In genomic region chr15:76991048-76991447, GRCh38 we compare ENCODE assay signal across 25 cellular contexts. TPM values are rescaled to one million over a fixed set of nuclear protein-coding genes. Genes with fewer than 3 reads are reported as not detected.
DNase-seq lines count a peak whose midpoint lies in the region; ATAC-seq, FAIRE-seq and TF ChIP-seq lines count a peak whose summit lies in the region.
"Had no signal": no experiment of that assay in that cellular context is flagged by ENCODE, and none has a peak within 500 bp of the region (broad histone marks: within the 10 kb centered on the region; RNA-seq: fewer than 3 reads in every experiment).

No MANE protein-coding gene starts in this region.

- no peak for FAIRE-seq in pancreas (lab: Jason Lieb, UNC)
- FAIRE-seq: frontal cortex, islet of Langerhans had no signal

- H3K36me3 Mint-ChIP-seq in natural killer cell treated with Interleukin-12 subunit alpha and Interleukin-12 subunit beta and Interleukin-15 and Interleukin-18, amount 100 ng/mL, for 72 hours: no peaks in the 10 kb centered on the region

- H3K4me3 ChIP-seq in BLaER1 treated with 17β-estradiol and CSF1 and Interleukin-3, amounts not matched to agents 10 nM and 100 nM: peak overlapping the region in 2 of 10 experiments; percentile 11 to 22; a peak in 3 of 20 replicates
- no peak overlapping the region for H3K4me3 ChIP-seq in HL-60 (replicated peaks; ENCODE audit: insufficient read depth, low read length)
- H3K4me3 ChIP-seq in pancreas: no peak overlapping the region

- TF ChIP-seq CTCF in HL-60 (IDR thresholded peaks at IDR 0.05; ENCODE audit: insufficient read depth, low read length) (no peak), pancreas (IDR thresholded peaks at IDR 0.05) (no peak)

- peak; percentile 38 to 77 (median 63) for ATAC-seq in pancreas
- ATAC-seq in HG02840 (IDR thresholded peaks at IDR 0.05; ENCODE audit: low FRiP score, unreplicated experiment): no peak
- ATAC-seq in left colon: no peak
- ATAC-seq in natural killer cell treated with Interleukin-12 subunit alpha and Interleukin-12 subunit beta and Interleukin-15 and Interleukin-18, amount 100 ng/mL, for 72 hours: no peak
- ATAC-seq: activated CD4-positive, alpha-beta T cell treated with anti-CD3 and anti-CD28 coated beads for 36 hours; esophagus mucosa; right cardiac atrium had no signal

- peaks cover 86 to 98% (median 94%) of the 10 kb centered on the region in 10 experiments for H3K4me1 ChIP-seq in BLaER1 treated with 17β-estradiol and CSF1 and Interleukin-3, amounts not matched to agents 10 nM and 100 nM
- H3K4me1 ChIP-seq in pancreas: peaks cover 0 to 9% (median 0%) of the 10 kb centered on the region in 3 donors

- H3K4me3 Mint-ChIP-seq in natural killer cell treated with Interleukin-12 subunit alpha and Interleukin-12 subunit beta and Interleukin-15 and Interleukin-18, amount 100 ng/mL, for 72 hours: no peak overlapping the region
- H3K4me3 Mint-ChIP-seq: activated CD4-positive, alpha-beta T cell treated with anti-CD3 and anti-CD28 coated beads for 36 hours; central memory CD8-positive, alpha-beta T cell had no signal

- peak overlapping the region in 1 of 2 donors; percentile 98 for H3K27ac Mint-ChIP-seq in natural killer cell treated with Interleukin-12 subunit alpha and Interleukin-12 subunit beta and Interleukin-15 and Interleukin-18, amount 100 ng/mL, for 72 hours
- H3K27ac Mint-ChIP-seq: activated CD4-positive, alpha-beta T cell treated with anti-CD3 and anti-CD28 coated beads for 36 hours had no signal

- no peaks in the 10 kb centered on the region for H3K9me3 ChIP-seq in BLaER1 treated with 17β-estradiol and CSF1 and Interleukin-3, amounts not matched to agents 10 nM and 100 nM (replicated peaks in 1 of 11)
- no peaks in the 10 kb centered on the region for H3K9me3 ChIP-seq in pancreas

- intact Hi-C loops in pancreas (cut with DNase I) (no loop called here), left colon (cut with DNase I, micrococcal nuclease) (no loop called here)

- peak overlapping the region; percentile 23 to 99 (median 94); a peak in 20 of 22 replicates for H3K27ac ChIP-seq in BLaER1 treated with 17β-estradiol and CSF1 and Interleukin-3, amounts not matched to agents 10 nM and 100 nM
- peak overlapping the region; percentile 16; the same call in 1 of the 2 replicates for H3K27ac ChIP-seq in HL-60 (replicated peaks)
- no peak overlapping the region for H3K27ac ChIP-seq in pancreas

- DNase-seq in HL-60 (ENCODE audit: low read depth in 1 of 2, low spot score in 1 of 2) (peak; percentile 68 to 75), pancreas (peak in 3 of 6 donors; percentile 44 to 55 (median 54)), left colon (no peak)
- peak; percentile 47 for DNase-seq in activated CD8-positive, alpha-beta memory T cell treated with anti-CD3 and anti-CD28 coated beads, Interleukin-2, amount 50 U/mL, for 48 hours
- no peak for DNase-seq in stimulated activated CD4-positive, alpha-beta T cell treated with anti-CD3 and anti-CD28 coated beads, Interleukin-4, amount 100 ng/mL, for 1 hour
- no peak for DNase-seq in natural killer cell treated with Interleukin-12 subunit alpha and Interleukin-12 subunit beta and Interleukin-15 and Interleukin-18, amount 100 ng/mL, for 72 hours (ENCODE audit: low spot score)
- DNase-seq: activated naive CD4-positive, alpha-beta T cell treated with Interleukin-2 at 50 U/mL for 16 hours; anterior cingulate cortex; DMS79 treated with DMSO at 0.1 percent for 48 hours; HCEC 1CT; hypothalamus; NCI-H1417 treated with DMSO at 0.1 percent for 48 hours; NCI-H524; stimulated activated naive CD4-positive, alpha-beta T cell had no signal

- no peaks in the 10 kb centered on the region for H4K20me1 ChIP-seq in BLaER1 treated with 17β-estradiol and CSF1 and Interleukin-3, amounts not matched to agents 10 nM and 100 nM

- no peaks in the 10 kb centered on the region for H3K27me3 Mint-ChIP-seq in natural killer cell treated with Interleukin-12 subunit alpha and Interleukin-12 subunit beta and Interleukin-15 and Interleukin-18, amount 100 ng/mL, for 72 hours
- H3K27me3 Mint-ChIP-seq: activated CD4-positive, alpha-beta T cell treated with anti-CD3 and anti-CD28 coated beads for 36 hours; central memory CD8-positive, alpha-beta T cell had no signal

- 44 to 50% methylated on average over 7 of the region's 7 CpGs for WGBS in pancreas, 2 donors

- H3K9ac ChIP-seq in BLaER1 treated with 17β-estradiol and CSF1 and Interleukin-3, amounts not matched to agents 10 nM and 100 nM: peak overlapping the region in 10 of 11 experiments; percentile 7 to 69 (median 54); a peak in 13 of 22 replicates

- no peaks in the 10 kb centered on the region for H3K9me3 Mint-ChIP-seq in natural killer cell treated with Interleukin-12 subunit alpha and Interleukin-12 subunit beta and Interleukin-15 and Interleukin-18, amount 100 ng/mL, for 72 hours
- H3K9me3 Mint-ChIP-seq: central memory CD8-positive, alpha-beta T cell had no signal

- H3K36me3 ChIP-seq in BLaER1 treated with 17β-estradiol and CSF1 and Interleukin-3, amounts not matched to agents 10 nM and 100 nM: peaks cover 0 to 1% (median 0%) of the 10 kb centered on the region in 11 experiments; a peak in 1 of 22 replicates
- no peaks in the 10 kb centered on the region for H3K36me3 ChIP-seq in pancreas

- peak overlapping the region; percentile 92 to 100 (median 99) for H3K4me2 ChIP-seq in BLaER1 treated with 17β-estradiol and CSF1 and Interleukin-3, amounts not matched to agents 10 nM and 100 nM

- H3K27me3 ChIP-seq in BLaER1 treated with 17β-estradiol and CSF1 and Interleukin-3, amounts not matched to agents 10 nM and 100 nM: no peaks in the 10 kb centered on the region
- no peaks in the 10 kb centered on the region for H3K27me3 ChIP-seq in HL-60 (ENCODE audit: insufficient read depth, poor library complexity, severe bottlenecking)
- no peaks in the 10 kb centered on the region for H3K27me3 ChIP-seq in pancreas

- H3K4me1 Mint-ChIP-seq in natural killer cell treated with Interleukin-12 subunit alpha and Interleukin-12 subunit beta and Interleukin-15 and Interleukin-18, amount 100 ng/mL, for 72 hours (ENCODE audit: low read depth in 2 of 2): peaks cover 31 to 50% of the 10 kb centered on the region in 2 donors

RNA-seq across cellular contexts. Expression of gene PSTPIP1, which starts 3.9 kb away (rescaled TPM):
- total RNA-seq in pancreas (1 to 10 TPM in 4 of 6 donors, under 1 TPM in 1, not detected in 1; 0.83 to 4.9 (median 3.1) TPM), left colon (1 to 10 TPM; 1.6 to 7.2 TPM)
- polyA plus RNA-seq in pancreas: 1 to 10 TPM; 3.6 to 6.2 TPM
- total RNA-seq in natural killer cell treated with Interleukin-12 subunit alpha and Interleukin-12 subunit beta and Interleukin-15 and Interleukin-18, amount 100 ng/mL, for 72 hours: 100 to 1,000 TPM; 161 to 167 TPM
- total RNA-seq: myocyte, osteoblast, RPMI7951 had no signal

RNA-seq across cellular contexts. Expression of gene RCN2, which starts 59.5 kb away (rescaled TPM):
- total RNA-seq in pancreas: 10 to 100 TPM in 3 of 6 donors, 1 to 10 TPM in 3; 7.5 to 22.9 (median 10.9) TPM
- polyA plus RNA-seq in pancreas: 10 to 100 TPM; 12.5 to 21.3 TPM
- total RNA-seq in left colon: 10 to 100 TPM; 28.8 to 30.0 TPM
- 10 to 100 TPM; 25.5 to 32.2 TPM for total RNA-seq in natural killer cell treated with Interleukin-12 subunit alpha and Interleukin-12 subunit beta and Interleukin-15 and Interleukin-18, amount 100 ng/mL, for 72 hours

Comparison
In these comparisons a context has a peak if more than half of its experiments do, and no peak if none do; other contexts are left out.
1. H3K27ac ChIP-seq: peak in BLaER1 treated with 17β-estradiol and CSF1 and Interleukin-3, amounts not matched to agents 10 nM and 100 nM (11 of 11) and HL-60 (single experiment); none in pancreas (0 of 4).
2. DNase-seq: peak in HL-60 (2 of 2) and activated CD8-positive, alpha-beta memory T cell treated with anti-CD3 and anti-CD28 coated beads, Interleukin-2, amount 50 U/mL, for 48 hours (single experiment); none in left colon (0 of 2), stimulated activated CD4-positive, alpha-beta T cell treated with anti-CD3 and anti-CD28 coated beads, Interleukin-4, amount 100 ng/mL, for 1 hour (single experiment) and natural killer cell treated with Interleukin-12 subunit alpha and Interleukin-12 subunit beta and Interleukin-15 and Interleukin-18, amount 100 ng/mL, for 72 hours (single experiment).
3. ATAC-seq: peak in pancreas (4 of 4); none in HG02840 (single experiment), left colon (single experiment) and natural killer cell treated with Interleukin-12 subunit alpha and Interleukin-12 subunit beta and Interleukin-15 and Interleukin-18, amount 100 ng/mL, for 72 hours (0 of 2).
4. RNA of gene PSTPIP1, which starts 3.9 kb away (total RNA-seq): 161 to 167 TPM in natural killer cell treated with Interleukin-12 subunit alpha and Interleukin-12 subunit beta and Interleukin-15 and Interleukin-18, amount 100 ng/mL, for 72 hours; 1.6 to 7.2 TPM in left colon and 0.83 to 4.9 TPM in pancreas; every median in the first group is over 10 times any median in the second.